22 cellular contexts compared by ENCODE assay signal in genomic region chr18:46770708-46771107, GRCh38. TPM values are rescaled to one million over a fixed set of nuclear protein-coding genes. Genes with fewer than 3 reads are reported as not detected.
"Had no signal": no experiment of that assay in that cellular context is flagged by ENCODE, and none has a peak within 500 bp of the region (broad histone marks: within the 10 kb centered on the region; RNA-seq: fewer than 3 reads in every experiment).

No MANE protein-coding gene starts in this region.

- FAIRE-seq: kidney had no signal

- H3K27me3 ChIP-seq: colonic mucosa, gastrocnemius medialis, ovary, transverse colon, upper lobe of right lung, uterus had no signal

- H3K9me3 ChIP-seq: colonic mucosa, gastrocnemius medialis, ovary, psoas muscle, spleen, transverse colon, upper lobe of right lung, uterus had no signal

- H3K4me3 ChIP-seq: colonic mucosa, gastrocnemius medialis, lung, ovary, psoas muscle, skin epidermis, spleen, transverse colon, upper lobe of right lung, uterus had no signal

- H3K27ac ChIP-seq: colonic mucosa, epithelial cell of prostate, ovary, psoas muscle, skin epidermis, spleen, transverse colon, upper lobe of right lung, uterus had no signal

- H3K36me3 ChIP-seq: colonic mucosa, gastrocnemius medialis, ovary, spleen, transverse colon, upper lobe of right lung, uterus had no signal

- DNase-seq: colonic mucosa; effector CD8-positive, alpha-beta T cell; endodermal cell; foreskin fibroblast; gastrocnemius medialis; kidney; midbrain; naive thymus-derived CD4-positive, alpha-beta T cell; nephron progenitor cell; ovary; psoas muscle; right cardiac atrium; spleen; stimulated activated CD4-positive, alpha-beta T cell treated with anti-CD3 and anti-CD28 coated beads, Interleukin-4, amount 100 ng/mL, for 4 hours; stimulated activated naive CD8-positive, alpha-beta T cell treated with anti-CD3 and anti-CD28 coated beads, Interleukin-15, Interleukin-2, amounts not matched to agents 100 U/mL and 50 U/mL, for 24 hours; transverse colon; upper lobe of right lung; uterus had no signal

- H3K4me1 ChIP-seq: colonic mucosa, spleen, transverse colon, upper lobe of right lung, uterus had no signal

RNA-seq across cellular contexts. Expression of gene ST8SIA5, which starts 13.9 kb away (rescaled TPM):
- total RNA-seq: esophagus mucosa, upper lobe of right lung had no signal
- polyA plus RNA-seq: naive thymus-derived CD4-positive, alpha-beta T cell had no signal
